Comparison of ENCODE assay signal across 8 cellular contexts in the genomic region with DNA sequence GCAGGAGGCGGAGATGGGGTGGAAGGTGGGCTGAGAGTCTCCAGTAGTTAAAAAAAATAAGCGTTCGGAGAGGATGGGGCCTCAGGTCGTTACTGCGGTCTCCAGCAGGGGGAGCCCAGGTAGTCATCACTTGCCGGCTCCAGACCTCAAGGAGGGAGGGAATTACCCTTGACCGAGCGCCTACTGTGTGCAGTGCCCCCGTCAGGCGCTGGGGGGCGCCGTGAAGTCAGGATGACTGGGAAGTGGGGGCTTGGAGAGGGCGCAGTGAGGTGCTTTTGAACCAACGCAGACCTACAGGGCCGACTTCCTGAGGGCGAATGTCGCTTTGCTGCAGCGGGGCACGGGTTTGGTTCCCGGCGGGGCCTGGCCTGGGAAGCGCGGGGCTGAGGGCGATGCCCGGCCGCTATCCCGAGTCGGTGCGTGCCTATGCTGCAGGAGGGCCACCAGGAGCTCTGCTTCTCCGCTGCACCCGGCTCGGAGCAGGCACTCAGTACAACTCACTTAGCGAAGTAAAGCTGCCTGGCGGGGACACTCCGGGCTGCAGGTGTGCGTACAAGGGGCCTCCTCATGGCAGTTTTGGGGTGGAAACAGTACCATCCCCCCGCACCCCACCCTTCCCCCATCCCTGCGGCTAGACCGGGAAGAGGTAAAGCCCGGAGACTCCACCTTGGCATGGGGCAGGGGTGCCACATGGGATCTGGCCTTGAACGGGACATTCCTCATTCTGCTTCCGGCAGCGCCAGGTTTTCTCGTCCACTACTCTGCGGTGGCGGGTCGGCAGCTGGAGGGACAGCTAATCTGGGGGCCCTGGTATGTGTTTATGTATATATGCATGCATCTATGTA.
DNase-seq lines count a peak whose midpoint lies in the region; ATAC-seq and TF ChIP-seq lines count a peak whose summit lies in the region.

No MANE protein-coding gene starts in this region.

- no peak for TF ChIP-seq CTCF in lower leg skin (IDR thresholded peaks at IDR 0.05)

- no peaks in the 10 kb centered on the region for H3K9me3 Mint-ChIP-seq in activated T-helper 17 cell treated with anti-CD3 and anti-CD28 coated beads, Interleukin-2, amount 50 U/mL, for 72 hours

- DNase-seq in EH (ENCODE audit: low read depth) (peak; percentile 66), HuH-7.5 (ENCODE audit: low spot score) (peak; percentile 93), RPMI8226 (peak; percentile 87), glomerular visceral epithelial cell (ENCODE audit: extremely low spot score) (peak; percentile 69), pulmonary artery endothelial cell (ENCODE audit: low read depth, low spot score) (peak; percentile 19), lower leg skin (ENCODE audit: low spot score in 2 of 2) (no peak)

- 7 to 11% methylated on average over 26 to 47 of the region's 47 CpGs for WGBS in lower leg skin, 2 donors

- no peak overlapping the region for H3K4me3 Mint-ChIP-seq in activated T-helper 17 cell treated with anti-CD3 and anti-CD28 coated beads, Interleukin-2, amount 50 U/mL, for 72 hours

- H3K36me3 Mint-ChIP-seq in activated T-helper 17 cell treated with anti-CD3 and anti-CD28 coated beads, Interleukin-2, amount 50 U/mL, for 72 hours (ENCODE audit: low read depth) = no peaks in the 10 kb centered on the region

- intact Hi-C loops in lower leg skin (cut with DNase I; ENCODE audit: low total_unique reads) = no loop called here

- ATAC-seq in GM21526 (IDR thresholded peaks at IDR 0.05; ENCODE audit: low FRiP score, unreplicated experiment) = peak; percentile 76
- peak; percentile 90 for ATAC-seq in activated T-helper 17 cell treated with anti-CD3 and anti-CD28 coated beads, Interleukin-2, amount 50 U/mL, for 72 hours (replicated peaks)

- no peak overlapping the region for H3K27ac Mint-ChIP-seq in activated T-helper 17 cell treated with anti-CD3 and anti-CD28 coated beads, Interleukin-2, amount 50 U/mL, for 72 hours

- no peak for TF ChIP-seq POLR2A in lower leg skin (IDR thresholded peaks at IDR 0.05)

- no peak overlapping the region for H3K4me3 ChIP-seq in lower leg skin (ENCODE audit: low read depth, poor library complexity, severe bottlenecking)

- H3K4me1 Mint-ChIP-seq in activated T-helper 17 cell treated with anti-CD3 and anti-CD28 coated beads, Interleukin-2, amount 50 U/mL, for 72 hours = peaks cover 3% of the 10 kb centered on the region

- H3K27me3 Mint-ChIP-seq in activated T-helper 17 cell treated with anti-CD3 and anti-CD28 coated beads, Interleukin-2, amount 50 U/mL, for 72 hours = peaks cover 66% of the 10 kb centered on the region

Comparison
In these comparisons a context has a peak if more than half of its experiments do, and no peak if none do; other contexts are left out.
1. DNase-seq: peak in EH (single experiment), HuH-7.5 (single experiment), RPMI8226 (single experiment), glomerular visceral epithelial cell (single experiment) and pulmonary artery endothelial cell (single experiment); none in lower leg skin (0 of 2).